21 cellular contexts compared by ENCODE assay signal in genomic region chr11:27357250-27357649, GRCh38. TPM values are rescaled to one million over a fixed set of nuclear protein-coding genes. Genes with fewer than 3 reads are reported as not detected.
DNase-seq lines count a peak whose midpoint lies in the region; ATAC-seq, FAIRE-seq and TF ChIP-seq lines count a peak whose summit lies in the region.
"Had no signal": no experiment of that assay in that cellular context is flagged by ENCODE, and none has a peak within 500 bp of the region (broad histone marks: within the 10 kb centered on the region; RNA-seq: fewer than 3 reads in every experiment).

No MANE protein-coding gene starts in this region.

- H3K36me3 Mint-ChIP-seq in activated naive CD4-positive, alpha-beta T cell treated with anti-CD3 and anti-CD28 coated beads, Interleukin-2, amount 10 ng/mL, durations not matched to agents 7 days and 5 days, result no peaks in the 10 kb centered on the region

- no peaks in the 10 kb centered on the region for H3K36me3 ChIP-seq in heart left ventricle
- H3K36me3 ChIP-seq: upper lobe of right lung had no signal

- H3K4me3 Mint-ChIP-seq in activated naive CD4-positive, alpha-beta T cell treated with anti-CD3 and anti-CD28 coated beads, Interleukin-2, amount 10 ng/mL, durations not matched to agents 7 days and 5 days, result no peak overlapping the region
- H3K4me3 Mint-ChIP-seq: activated CD4-positive, alpha-beta T cell treated with anti-CD3 and anti-CD28 coated beads for 36 hours; activated CD8-positive, alpha-beta memory T cell treated with anti-CD3 and anti-CD28 coated beads, Interleukin-2, amount 10 ng/mL, durations not matched to agents 7 days and 5 days had no signal

- no peaks in the 10 kb centered on the region for H3K27me3 Mint-ChIP-seq in activated naive CD4-positive, alpha-beta T cell treated with anti-CD3 and anti-CD28 coated beads, Interleukin-2, amount 10 ng/mL, durations not matched to agents 7 days and 5 days
- H3K27me3 Mint-ChIP-seq: activated CD4-positive, alpha-beta T cell treated with anti-CD3 and anti-CD28 coated beads for 36 hours; activated CD8-positive, alpha-beta memory T cell treated with anti-CD3 and anti-CD28 coated beads, Interleukin-2, amount 10 ng/mL, durations not matched to agents 7 days and 5 days had no signal

- ATAC-seq in GM18505 (IDR thresholded peaks at IDR 0.05; ENCODE audit: unreplicated experiment), result no peak
- ATAC-seq in GM18498 (IDR thresholded peaks at IDR 0.05; ENCODE audit: unreplicated experiment), result no peak
- no peak for ATAC-seq in heart left ventricle
- ATAC-seq: activated CD4-positive, alpha-beta T cell treated with anti-CD3 and anti-CD28 coated beads for 36 hours; activated CD8-positive, alpha-beta memory T cell treated with anti-CD3 and anti-CD28 coated beads, Interleukin-2, amount 10 ng/mL, durations not matched to agents 7 days and 5 days; stimulated activated naive CD8-positive, alpha-beta T cell treated with anti-CD3 and anti-CD28 coated beads, Interleukin-15, Interleukin-2, amounts not matched to agents 100 U/mL and 50 U/mL, for 24 hours; upper lobe of right lung had no signal

- H3K27ac ChIP-seq in heart left ventricle, result no peak overlapping the region
- H3K27ac ChIP-seq: C4-2B, upper lobe of right lung had no signal

- no peak for TF ChIP-seq CTCF in heart left ventricle (IDR thresholded peaks at IDR 0.05)

- H3K4me3 ChIP-seq in heart left ventricle, result no peak overlapping the region
- H3K4me3 ChIP-seq: upper lobe of right lung had no signal

- WGBS in heart left ventricle, 4 donors, result 75 to 89% (median 82%) methylated on average over 4 of the region's 4 CpGs

- H3K4me1 Mint-ChIP-seq in activated naive CD4-positive, alpha-beta T cell treated with anti-CD3 and anti-CD28 coated beads, Interleukin-2, amount 10 ng/mL, durations not matched to agents 7 days and 5 days, result peaks cover 9% of the 10 kb centered on the region

- DNase-seq in NCI-H1092 (lab: John Stamatoyannopoulos, UW) (peak; percentile 45), NCI-H2196 (lab: John Stamatoyannopoulos, UW; ENCODE audit: unreplicated experiment) (peak; percentile 58), heart left ventricle (no peak)
- DNase-seq in activated naive CD4-positive, alpha-beta T cell treated with anti-CD3 and anti-CD28 coated beads, Interleukin-2, amount 10 ng/mL, durations not matched to agents 7 days and 5 days, result no peak
- DNase-seq: activated CD4-positive, alpha-beta T cell treated with anti-CD3 and anti-CD28 coated beads for 36 hours; activated CD8-positive, alpha-beta memory T cell treated with anti-CD3 and anti-CD28 coated beads, Interleukin-2, amount 10 ng/mL, durations not matched to agents 7 days and 5 days; central memory CD4-positive, alpha-beta T cell; DND-41; effector CD8-positive, alpha-beta T cell; HCEC 1CT; stimulated activated CD4-positive, alpha-beta T cell treated with anti-CD3 and anti-CD28 coated beads, Interleukin-15, amount 100 ng/mL, for 24 hours; stimulated activated naive CD8-positive, alpha-beta T cell treated with anti-CD3 and anti-CD28 coated beads, Interleukin-15, Interleukin-2, amounts not matched to agents 100 U/mL and 50 U/mL, for 24 hours; T1000; upper lobe of right lung had no signal

- CTCF ChIA-PET in activated naive CD4-positive, alpha-beta T cell treated with anti-CD3 and anti-CD28 coated beads, Interleukin-2, amount 10 ng/mL, durations not matched to agents 7 days and 5 days (lab: Charles Lee), result no interaction called here

- TF ChIP-seq POLR2A in GM18505 (IDR thresholded peaks at IDR 0.05; ENCODE audit: borderline replicate concordance, extremely low read depth, insufficient read depth, insufficient read length), result no peak
- TF ChIP-seq POLR2A in heart left ventricle (IDR thresholded peaks at IDR 0.05), result no peak

- no peaks in the 10 kb centered on the region for H3K9me3 Mint-ChIP-seq in activated naive CD4-positive, alpha-beta T cell treated with anti-CD3 and anti-CD28 coated beads, Interleukin-2, amount 10 ng/mL, durations not matched to agents 7 days and 5 days

- no peaks in the 10 kb centered on the region for H3K27me3 ChIP-seq in heart left ventricle
- H3K27me3 ChIP-seq: upper lobe of right lung had no signal

- H3K27ac Mint-ChIP-seq in activated naive CD4-positive, alpha-beta T cell treated with anti-CD3 and anti-CD28 coated beads, Interleukin-2, amount 10 ng/mL, durations not matched to agents 7 days and 5 days, result no peak overlapping the region
- H3K27ac Mint-ChIP-seq: activated CD4-positive, alpha-beta T cell treated with anti-CD3 and anti-CD28 coated beads for 36 hours; activated CD8-positive, alpha-beta memory T cell treated with anti-CD3 and anti-CD28 coated beads, Interleukin-2, amount 10 ng/mL, durations not matched to agents 7 days and 5 days had no signal

- intact Hi-C loops in heart left ventricle (cut with DNase I), result no loop called here

- peaks cover 0 to 10% (median 0%) of the 10 kb centered on the region in 12 donors for H3K4me1 ChIP-seq in heart left ventricle

- FAIRE-seq in A204.1 (lab: Jason Lieb, UNC), result peak; percentile 37
- peak; percentile 94 for FAIRE-seq in islet of Langerhans (lab: Jason Lieb, UNC)
- FAIRE-seq: GM19239, keratinocyte had no signal

- no peaks in the 10 kb centered on the region for H3K9me3 ChIP-seq in heart left ventricle
- H3K9me3 ChIP-seq: upper lobe of right lung had no signal

RNA-seq across cellular contexts. Expression of gene CCDC34, which starts 5.8 kb away (rescaled TPM):
- 1 to 10 TPM; 1.1 to 8.3 (median 3.2) TPM for total RNA-seq in heart left ventricle
- 1 to 10 TPM; 1.3 to 3.0 TPM for polyA plus RNA-seq in heart left ventricle

Comparison
In these comparisons a context has a peak if more than half of its experiments do, and no peak if none do; other contexts are left out.
1. DNase-seq: peak in NCI-H1092 (single experiment) and NCI-H2196 (single experiment); none in heart left ventricle (0 of 5) and activated naive CD4-positive, alpha-beta T cell treated with anti-CD3 and anti-CD28 coated beads, Interleukin-2, amount 10 ng/mL, durations not matched to agents 7 days and 5 days (single experiment).